31 cellular contexts compared by ENCODE assay signal in genomic region chr3:194638991-194639605, GRCh38. TPM values are rescaled to one million over a fixed set of nuclear protein-coding genes. Genes with fewer than 3 reads are reported as not detected.
DNase-seq lines count a peak whose midpoint lies in the region; ATAC-seq and TF ChIP-seq lines count a peak whose summit lies in the region.
"Had no signal": no experiment of that assay in that cellular context is flagged by ENCODE, and none has a peak within 500 bp of the region (broad histone marks: within the 10 kb centered on the region; RNA-seq: fewer than 3 reads in every experiment).

No MANE protein-coding gene starts in this region.

- H3K79me2 ChIP-seq in smooth muscle cell (ENCODE audit: low read depth): no peaks in the 10 kb centered on the region

- H3K9me3 ChIP-seq in heart right ventricle (no peaks in the 10 kb centered on the region), smooth muscle cell (replicated peaks; ENCODE audit: low read depth) (no peaks in the 10 kb centered on the region)
- H3K9me3 ChIP-seq: left lung, MG63, uterus had no signal

- no peaks in the 10 kb centered on the region for H4K20me1 ChIP-seq in smooth muscle cell (ENCODE audit: low read depth)

- H3K4me1 Mint-ChIP-seq in WTC11 (no peaks in the 10 kb centered on the region), osteocyte (ENCODE audit: unreplicated experiment) (peaks cover 31% of the 10 kb centered on the region), natural killer cell (no peaks in the 10 kb centered on the region)
- H3K4me1 Mint-ChIP-seq: nephron had no signal

- H3K27ac Mint-ChIP-seq in WTC11: peak overlapping the region; percentile 53; the same call in 1 of the 2 replicates
- H3K27ac Mint-ChIP-seq in osteocyte (ENCODE audit: unreplicated experiment): no peak overlapping the region
- no peak overlapping the region for H3K27ac Mint-ChIP-seq in natural killer cell
- H3K27ac Mint-ChIP-seq: activated CD4-positive, alpha-beta memory T cell treated with anti-CD3 and anti-CD28 coated beads, Interleukin-2, amount 10 ng/mL, durations not matched to agents 7 days and 5 days; nephron had no signal

- H3K27me3 ChIP-seq in heart right ventricle (no peaks in the 10 kb centered on the region), smooth muscle cell (ENCODE audit: low read depth) (no peaks in the 10 kb centered on the region)
- H3K27me3 ChIP-seq: left lung, MG63, uterus had no signal

- no peak for TF ChIP-seq CTCF in heart right ventricle (IDR thresholded peaks at IDR 0.05)
- no peak for TF ChIP-seq CTCF in WTC11 (IDR thresholded peaks at IDR 0.05)
- no peak for TF ChIP-seq CTCF in osteocyte (IDR thresholded peaks at IDR 0.05)
- TF ChIP-seq CTCF in natural killer cell (IDR thresholded peaks at IDR 0.05): no peak
- TF ChIP-seq CTCF in smooth muscle cell (IDR thresholded peaks at IDR 0.05; ENCODE audit: borderline replicate concordance, insufficient read depth, poor library complexity, severe bottlenecking): no peak

- peaks cover 0 to 43% (median 24%) of the 10 kb centered on the region in 9 donors for H3K36me3 ChIP-seq in heart right ventricle
- peaks cover 7% of the 10 kb centered on the region for H3K36me3 ChIP-seq in smooth muscle cell (ENCODE audit: low read depth)
- H3K36me3 ChIP-seq: uterus had no signal

- DNase-seq in heart right ventricle: no peak
- no peak for DNase-seq in left ventricle myocardium superior
- DNase-seq in WTC11 (ENCODE audit: low spot score): no peak
- peak; percentile 57 for DNase-seq in osteocyte (ENCODE audit: extremely low spot score, unreplicated experiment)
- DNase-seq in pons (ENCODE audit: low spot score): no peak
- no peak for DNase-seq in natural killer cell
- DNase-seq in smooth muscle cell (lab: John Stamatoyannopoulos, UW; ENCODE audit: unreplicated experiment): no peak
- DNase-seq: activated CD4-positive, alpha-beta memory T cell treated with anti-CD3 and anti-CD28 coated beads, Interleukin-2, amount 10 ng/mL, durations not matched to agents 7 days and 5 days; activated naive CD4-positive, alpha-beta T cell; activated T-cell treated with anti-CD3 and anti-CD28 coated beads, Interleukin-2, amount 50 U/mL, for 1 hour; CD8-positive, alpha-beta memory T cell; DMS53; effector memory CD4-positive, alpha-beta T cell; foreskin melanocyte; GDM1; GOT3; hippocampal formation; immature natural killer cell; left lung; NCI-H1417; NCI-H2081 treated with DMSO at 0.1 percent for 48 hours; NCI-H446; SHP77; stimulated activated CD4-positive, alpha-beta T cell treated with anti-CD3 and anti-CD28 coated beads, Interleukin-1b, Interleukin-23, amount 100 ng/mL, for 48 hours; SW 1271; uterus had no signal

- ATAC-seq in heart right ventricle (no peak), left ventricle myocardium superior (no peak), WTC11 (no peak), HG02852 (IDR thresholded peaks at IDR 0.05; ENCODE audit: unreplicated experiment) (no peak), natural killer cell (no peak)
- ATAC-seq: esophagus mucosa, K562 had no signal

- intact Hi-C loops in heart right ventricle (cut with DNase I) (no loop called here), left ventricle myocardium superior (cut with micrococcal nuclease) (no loop called here), natural killer cell (cut with micrococcal nuclease) (no loop called here)

- H3K4me3 ChIP-seq in heart right ventricle: no peak overlapping the region
- H3K4me3 ChIP-seq in smooth muscle cell: no peak overlapping the region
- H3K4me3 ChIP-seq: K562, left lung, MG63, uterus had no signal

- no peak overlapping the region for H3K4me2 ChIP-seq in smooth muscle cell

- H3K4me3 Mint-ChIP-seq in WTC11 (no peak overlapping the region), osteocyte (ENCODE audit: unreplicated experiment) (no peak overlapping the region), natural killer cell (no peak overlapping the region)
- H3K4me3 Mint-ChIP-seq: activated CD4-positive, alpha-beta memory T cell treated with anti-CD3 and anti-CD28 coated beads, Interleukin-2, amount 10 ng/mL, durations not matched to agents 7 days and 5 days; immature natural killer cell; nephron had no signal

- peaks cover 0 to 19% (median 12%) of the 10 kb centered on the region in 9 donors for H3K4me1 ChIP-seq in heart right ventricle
- H3K4me1 ChIP-seq in smooth muscle cell (ENCODE audit: low read depth): no peaks in the 10 kb centered on the region
- H3K4me1 ChIP-seq: left lung, uterus had no signal

- 95 to 98% methylated on average over 10 of the region's 10 CpGs for WGBS in heart right ventricle, 2 donors
- WGBS in smooth muscle cell (ENCODE audit: low lambda C conversion rate): 97% methylated on average over 10 of the region's 10 CpGs

- H2AFZ ChIP-seq in smooth muscle cell (ENCODE audit: low read depth): no peak overlapping the region

- H3K36me3 Mint-ChIP-seq in WTC11 (peaks cover 30% of the 10 kb centered on the region), osteocyte (ENCODE audit: unreplicated experiment) (peaks cover 23% of the 10 kb centered on the region), natural killer cell (no peaks in the 10 kb centered on the region)

- no peak overlapping the region for H3K9ac ChIP-seq in smooth muscle cell (ENCODE audit: low read depth)

- H3F3A ChIP-seq in smooth muscle cell (ENCODE audit: low read depth): no peaks in the 10 kb centered on the region

- H3K27ac ChIP-seq in heart right ventricle (peak overlapping the region in 6 of 10 donors; percentile 72 to 80 (median 76)), smooth muscle cell (ENCODE audit: low read depth) (no peak overlapping the region)

- H3K27me3 Mint-ChIP-seq in WTC11 (ENCODE audit: low read depth) (no peaks in the 10 kb centered on the region), osteocyte (ENCODE audit: unreplicated experiment) (no peaks in the 10 kb centered on the region), natural killer cell (ENCODE audit: low read depth in 2 of 2) (no peaks in the 10 kb centered on the region)
- H3K27me3 Mint-ChIP-seq: activated CD4-positive, alpha-beta memory T cell treated with anti-CD3 and anti-CD28 coated beads, Interleukin-2, amount 10 ng/mL, durations not matched to agents 7 days and 5 days; CD8-positive, alpha-beta memory T cell had no signal

- H3K9me3 Mint-ChIP-seq in WTC11: no peaks in the 10 kb centered on the region
- H3K9me3 Mint-ChIP-seq in osteocyte (ENCODE audit: unreplicated experiment): no peaks in the 10 kb centered on the region
- no peaks in the 10 kb centered on the region for H3K9me3 Mint-ChIP-seq in natural killer cell
- H3K9me3 Mint-ChIP-seq: activated CD4-positive, alpha-beta memory T cell treated with anti-CD3 and anti-CD28 coated beads, Interleukin-2, amount 10 ng/mL, durations not matched to agents 7 days and 5 days; CD8-positive, alpha-beta memory T cell; immature natural killer cell; nephron had no signal

- POLR2A ChIA-PET in WTC11 (lab: Charles Lee): interaction anchor here (0.7 to 0.9 kb wide), 2 partner anchors 343 to 620 kb away, joined by 3 read pairs; no protein-coding TSS in a partner anchor

- CTCF ChIA-PET in WTC11 (lab: Charles Lee): interaction anchor here (1.2 to 1.4 kb wide), 2 partner anchors 16 to 33 kb away, joined by 3 to 6 read pairs; partner anchors contain the start of gene LSG1

TF ChIP-seq in WTC11, 78 proteins besides CTCF, POLR2A, EP300 and RAD21:
- TF ChIP-seq GRHL2 (CRISPR knock-in tag; IDR thresholded peaks at IDR 0.05; ENCODE audit: insufficient replicate concordance, severe bottlenecking): no peak
- TF ChIP-seq ZNF317 (CRISPR knock-in tag; IDR thresholded peaks at IDR 0.05; ENCODE audit: borderline replicate concordance, low read depth): no peak
- no peak for TF ChIP-seq NR2C2 (CRISPR knock-in tag; IDR thresholded peaks at IDR 0.05)

RNA-seq across cellular contexts. Expression of gene TMEM44, which starts 5.9 kb away (rescaled TPM):
- total RNA-seq in heart right ventricle (1 to 10 TPM; 3.1 to 9.5 (median 4.5) TPM), left ventricle myocardium superior (5.3 TPM), WTC11 (2021) (13.7 to 20.8 TPM (median 19.3 TPM) in 3 replicates), osteocyte (27.9 and 34.2 TPM in 2 replicates), natural killer cell (1 to 10 TPM; 2.1 to 3.0 (median 2.8) TPM), smooth muscle cell (4.2 and 12.7 TPM in 2 replicates)
- polyA plus RNA-seq in heart right ventricle (10 to 100 TPM in 1 of 2 donors, 1 to 10 TPM in 1; 8.2 to 21.9 TPM), smooth muscle cell (18.4 and 19.4 TPM in 2 replicates)

RNA-seq across cellular contexts. Expression of gene LSG1, which starts 32.9 kb away (rescaled TPM):
- total RNA-seq in heart right ventricle: 10 to 100 TPM; 11.9 to 22.1 (median 18.9) TPM
- polyA plus RNA-seq in heart right ventricle: 10 to 100 TPM; 11.3 to 17.9 TPM
- 21.4 TPM for total RNA-seq in left ventricle myocardium superior
- total RNA-seq in WTC11 (2021): 42.9 to 45.8 TPM (median 44.1 TPM) in 3 replicates
- total RNA-seq in osteocyte: 29.7 and 33.3 TPM in 2 replicates
- 10 to 100 TPM; 56.4 to 67.6 (median 64.9) TPM for total RNA-seq in natural killer cell
- 29.0 and 29.1 TPM in 2 replicates for total RNA-seq in smooth muscle cell
- polyA plus RNA-seq in smooth muscle cell: 14.0 and 19.8 TPM in 2 replicates

RNA-seq across cellular contexts. Expression of gene FAM43A, which starts 46.6 kb away (rescaled TPM):
- 10 to 100 TPM in 9 of 10 donors, 1 to 10 TPM in 1; 9.2 to 61.7 (median 19.8) TPM for total RNA-seq in heart right ventricle
- 10 to 100 TPM in 1 of 2 donors, 1 to 10 TPM in 1; 8.9 to 15.4 TPM for polyA plus RNA-seq in heart right ventricle
- total RNA-seq in left ventricle myocardium superior: 13.9 TPM
- 2.6 to 3.8 TPM (median 3.7 TPM) in 3 replicates for total RNA-seq in WTC11 (2021)
- total RNA-seq in osteocyte: 38.2 and 38.6 TPM in 2 replicates
- 10 to 100 TPM; 13.2 to 35.2 (median 21.6) TPM for total RNA-seq in natural killer cell
- 19.0 and 40.9 TPM in 2 replicates for total RNA-seq in smooth muscle cell
- 54.4 and 73.4 TPM in 2 replicates for polyA plus RNA-seq in smooth muscle cell
